15 cellular contexts compared by ENCODE assay signal in genomic region chr17:51353296-51353695, GRCh38.
DNase-seq lines count a peak whose midpoint lies in the region; ATAC-seq and TF ChIP-seq lines count a peak whose summit lies in the region.
"Had no signal": no experiment of that assay in that cellular context is flagged by ENCODE, and none has a peak within 500 bp of the region (broad histone marks: within the 10 kb centered on the region; RNA-seq: fewer than 3 reads in every experiment).

No MANE protein-coding gene starts in this region.

- H3K79me1 ChIP-seq in trophoblast cell (ENCODE audit: low read length) = no peaks in the 10 kb centered on the region

- H3K4me3 ChIP-seq in MG63 (no peak overlapping the region), trophoblast cell (ENCODE audit: low read depth, low read length) (no peak overlapping the region)
- H3K4me3 ChIP-seq: GM12878 had no signal

- H3K4ac ChIP-seq in trophoblast cell (ENCODE audit: low read depth, low read length) = no peak overlapping the region

- H3K36me3 ChIP-seq in MG63 = no peaks in the 10 kb centered on the region
- no peaks in the 10 kb centered on the region for H3K36me3 ChIP-seq in trophoblast cell (ENCODE audit: control insufficient read depth in 1 of 2, insufficient read depth in 2 of 2, low read length in 2 of 2)

- ATAC-seq in foreskin keratinocyte = peak; percentile 81
- ATAC-seq in GM18861 (IDR thresholded peaks at IDR 0.05; ENCODE audit: unreplicated experiment) = no peak
- ATAC-seq in GM21390 (IDR thresholded peaks at IDR 0.05; ENCODE audit: unreplicated experiment) = no peak
- ATAC-seq: GM12878 had no signal

- H3K27me3 ChIP-seq in MG63 (no peaks in the 10 kb centered on the region; the same call in 1 of the 2 replicates), foreskin keratinocyte (peaks cover 11% of the 10 kb centered on the region), trophoblast cell (ENCODE audit: insufficient read depth, low read length) (no peaks in the 10 kb centered on the region)

- H3K4me2 ChIP-seq in trophoblast cell (ENCODE audit: low read length) = no peak overlapping the region

- no peak overlapping the region for H2AFZ ChIP-seq in trophoblast cell (ENCODE audit: insufficient read depth, low read length, poor library complexity)

- H3K23ac ChIP-seq in trophoblast cell (ENCODE audit: low read length) = no peak overlapping the region

- no peaks in the 10 kb centered on the region for H3K9me3 ChIP-seq in MG63
- no peaks in the 10 kb centered on the region for H3K9me3 ChIP-seq in trophoblast cell (ENCODE audit: insufficient read depth, low read depth, low read length)

- H4K91ac ChIP-seq in trophoblast cell (ENCODE audit: low read depth, low read length) = peak overlapping the region; percentile 6

- no peak overlapping the region for H3K18ac ChIP-seq in trophoblast cell (ENCODE audit: low read length)

- WGBS in trophoblast cell (ENCODE audit: extremely low coverage, insufficient coverage, insufficient read length) = no CpG with 5 or more reads among the region's 4 CpGs

- H3K27ac ChIP-seq in foreskin keratinocyte (no peak overlapping the region), trophoblast cell (ENCODE audit: low read depth, low read length) (no peak overlapping the region)
- H3K27ac ChIP-seq: HL-60 had no signal

- no peak for TF ChIP-seq CTCF in foreskin keratinocyte (conservative IDR thresholded peaks at IDR 0.05)

- H3K4me1 ChIP-seq in foreskin keratinocyte (peaks cover 7% of the 10 kb centered on the region), trophoblast cell (ENCODE audit: control insufficient read depth in 1 of 2, insufficient read depth in 2 of 2, low read length in 2 of 2) (no peaks in the 10 kb centered on the region)

- no peak overlapping the region for H2BK12ac ChIP-seq in trophoblast cell (ENCODE audit: low read length)

- H3K14ac ChIP-seq in trophoblast cell (ENCODE audit: low read length) = no peak overlapping the region

- no peak overlapping the region for H2BK120ac ChIP-seq in trophoblast cell (ENCODE audit: insufficient read depth, low read length, poor library complexity)

- no peak overlapping the region for H2AK5ac ChIP-seq in trophoblast cell (ENCODE audit: low read length)

- no peaks in the 10 kb centered on the region for H3K79me2 ChIP-seq in trophoblast cell (ENCODE audit: control insufficient read depth, insufficient read depth, low read length, poor library complexity)

- DNase-seq in MG63 (peak; percentile 24), astrocyte of the hippocampus (ENCODE audit: low read depth, low spot score) (peak; percentile 27), foreskin keratinocyte (peak in 1 of 2 donors; percentile 26), trophoblast cell (peak in 1 of 2 donors; percentile 20), inferior parietal cortex (ENCODE audit: extremely low spot score) (no peak)
- DNase-seq: C1 segment of cervical spinal cord; CD4-positive, alpha-beta memory T cell; DMS79; HCEC 1CT; HFFc6; IMR-90 had no signal

- no peak overlapping the region for H2BK5ac ChIP-seq in trophoblast cell (ENCODE audit: low read depth, low read length, poor library complexity)

- no peak overlapping the region for H4K8ac ChIP-seq in trophoblast cell (ENCODE audit: low read depth, low read length)

- no peak overlapping the region for H4K12ac ChIP-seq in trophoblast cell (ENCODE audit: low read depth, low read length)

- H3K9ac ChIP-seq in trophoblast cell (ENCODE audit: low read length) = no peak overlapping the region
